28 cellular contexts compared by ENCODE assay signal in genomic region chr4:55326629-55327028, GRCh38.
"Had no signal": no experiment of that assay in that cellular context is flagged by ENCODE, and none has a peak within 500 bp of the region (broad histone marks: within the 10 kb centered on the region; RNA-seq: fewer than 3 reads in every experiment).

No MANE protein-coding gene starts in this region.

- DNase-seq: activated CD4-positive, alpha-beta memory T cell treated with anti-CD3 and anti-CD28 coated beads, Interleukin-2, amount 10 ng/mL, durations not matched to agents 7 days and 5 days; activated CD4-positive, alpha-beta T cell treated with anti-CD3 and anti-CD28 coated beads for 1 hour; activated CD4-positive, alpha-beta T cell treated with anti-CD3 and anti-CD28 coated beads for 4 hours; activated CD4-positive, alpha-beta T cell treated with anti-CD3 and anti-CD28 coated beads, Interleukin-2, amount 10 ng/mL, durations not matched to agents 7 days and 5 days; activated CD4-positive, alpha-beta T cell treated with anti-CD3 and anti-CD28 coated beads, Interleukin-2, amount 50 U/mL, for 4 hours; activated CD8-positive, alpha-beta memory T cell treated with anti-CD3 and anti-CD28 coated beads, Interleukin-2, amount 50 U/mL, for 48 hours; activated gamma-delta T cell; activated naive CD4-positive, alpha-beta T cell; activated naive CD4-positive, alpha-beta T cell treated with anti-CD3 and anti-CD28 coated beads, Interleukin-2, amount 10 ng/mL, durations not matched to agents 7 days and 5 days; activated T-cell treated with anti-CD3 and anti-CD28 coated beads for 4 hours; activated T-cell treated with anti-CD3 and anti-CD28 coated beads, Interleukin-2, amount 50 U/mL, for 24 hours; activated T-cell treated with anti-CD3 and anti-CD28 coated beads, Interleukin-2, amount 50 U/mL, for 72 hours; amniotic stem cell; anterior cingulate cortex; brain microvascular endothelial cell; caudate nucleus; cortex of kidney; dermis blood vessel endothelial cell; effector CD4-positive, alpha-beta T cell; effector memory CD8-positive, alpha-beta T cell; erythroblast; foreskin keratinocyte; gastrocnemius medialis; glutamatergic neuron; heart left ventricle; T-helper 2 cell had no signal

- H3K27me3 Mint-ChIP-seq: activated CD4-positive, alpha-beta T cell treated with anti-CD3 and anti-CD28 coated beads, Interleukin-2, amount 10 ng/mL, durations not matched to agents 7 days and 5 days; activated T-cell treated with anti-CD3 and anti-CD28 coated beads, Interleukin-2, amount 50 U/mL, for 24 hours had no signal

- H3K4me3 Mint-ChIP-seq: activated CD4-positive, alpha-beta memory T cell treated with anti-CD3 and anti-CD28 coated beads, Interleukin-2, amount 10 ng/mL, durations not matched to agents 7 days and 5 days; activated CD4-positive, alpha-beta T cell treated with anti-CD3 and anti-CD28 coated beads, Interleukin-2, amount 10 ng/mL, durations not matched to agents 7 days and 5 days; activated naive CD4-positive, alpha-beta T cell treated with anti-CD3 and anti-CD28 coated beads, Interleukin-2, amount 10 ng/mL, durations not matched to agents 7 days and 5 days; activated naive CD8-positive, alpha-beta T cell; activated T-cell treated with anti-CD3 and anti-CD28 coated beads, Interleukin-2, amount 50 U/mL, for 24 hours; activated T-cell treated with anti-CD3 and anti-CD28 coated beads, Interleukin-2, amount 50 U/mL, for 72 hours; effector memory CD8-positive, alpha-beta T cell; WTC11 had no signal

- H3K36me3 Mint-ChIP-seq: activated naive CD4-positive, alpha-beta T cell treated with anti-CD3 and anti-CD28 coated beads, Interleukin-2, amount 10 ng/mL, durations not matched to agents 7 days and 5 days had no signal

- ATAC-seq: activated T-cell treated with anti-CD3 and anti-CD28 coated beads, Interleukin-2, amount 50 U/mL, for 72 hours; effector memory CD8-positive, alpha-beta T cell; foreskin keratinocyte; gastrocnemius medialis; heart left ventricle; WTC11 had no signal

- H3K4me1 Mint-ChIP-seq: activated naive CD4-positive, alpha-beta T cell treated with anti-CD3 and anti-CD28 coated beads, Interleukin-2, amount 10 ng/mL, durations not matched to agents 7 days and 5 days had no signal

- H3K27ac Mint-ChIP-seq: activated CD4-positive, alpha-beta memory T cell treated with anti-CD3 and anti-CD28 coated beads, Interleukin-2, amount 10 ng/mL, durations not matched to agents 7 days and 5 days; activated CD4-positive, alpha-beta T cell treated with anti-CD3 and anti-CD28 coated beads, Interleukin-2, amount 10 ng/mL, durations not matched to agents 7 days and 5 days; activated naive CD4-positive, alpha-beta T cell treated with anti-CD3 and anti-CD28 coated beads, Interleukin-2, amount 10 ng/mL, durations not matched to agents 7 days and 5 days; activated naive CD8-positive, alpha-beta T cell; activated T-cell treated with anti-CD3 and anti-CD28 coated beads, Interleukin-2, amount 50 U/mL, for 24 hours; activated T-cell treated with anti-CD3 and anti-CD28 coated beads, Interleukin-2, amount 50 U/mL, for 72 hours; WTC11 had no signal

- H3K9me3 Mint-ChIP-seq: activated CD4-positive, alpha-beta T cell treated with anti-CD3 and anti-CD28 coated beads, Interleukin-2, amount 10 ng/mL, durations not matched to agents 7 days and 5 days; activated naive CD4-positive, alpha-beta T cell treated with anti-CD3 and anti-CD28 coated beads, Interleukin-2, amount 10 ng/mL, durations not matched to agents 7 days and 5 days; activated T-cell treated with anti-CD3 and anti-CD28 coated beads, Interleukin-2, amount 50 U/mL, for 72 hours; effector memory CD8-positive, alpha-beta T cell had no signal
